ENCODE assay signal across 8 cellular contexts in genomic region chr22:38941488-38941987, GRCh38. TPM values are rescaled to one million over a fixed set of nuclear protein-coding genes. Genes with fewer than 3 reads are reported as not detected.
DNase-seq lines count a peak whose midpoint lies in the region; ATAC-seq and TF ChIP-seq lines count a peak whose summit lies in the region.

No MANE protein-coding gene starts in this region.

- peak; percentile 46 for ATAC-seq in GM21526 (IDR thresholded peaks at IDR 0.05; ENCODE audit: low FRiP score, unreplicated experiment)
- peak; percentile 93 to 96 for ATAC-seq in stimulated activated naive B cell treated with anti-CD40 and anti-IgM and Interleukin-4, amounts not matched to agents 10 μg/mL and 1 μg/mL and 100 μg/mL, for 72 hours (replicated peaks)

- H3K36me3 ChIP-seq in duodenal mucosa (ENCODE audit: control insufficient read depth in 1 of 2, insufficient read depth in 2 of 2, low read length in 2 of 2) = no peaks in the 10 kb centered on the region

- H3K36me3 Mint-ChIP-seq in stimulated activated naive B cell treated with anti-CD40 and anti-IgM and Interleukin-4, amounts not matched to agents 10 μg/mL and 1 μg/mL and 100 μg/mL, for 72 hours = no peaks in the 10 kb centered on the region
- no peaks in the 10 kb centered on the region for H3K36me3 Mint-ChIP-seq in chondrocyte (ENCODE audit: low read depth)

- H3K9me3 Mint-ChIP-seq in stimulated activated naive B cell treated with anti-CD40 and anti-IgM and Interleukin-4, amounts not matched to agents 10 μg/mL and 1 μg/mL and 100 μg/mL, for 72 hours = peaks cover 1 to 4% of the 10 kb centered on the region in 2 donors
- H3K9me3 Mint-ChIP-seq in chondrocyte (ENCODE audit: low read depth) = no peaks in the 10 kb centered on the region

- H3K9ac ChIP-seq in duodenal mucosa (ENCODE audit: low read depth in 1 of 2, low read length in 2 of 2) = no peak overlapping the region

- H3K4me3 ChIP-seq in duodenal mucosa (ENCODE audit: low read depth in 1 of 2, low read length in 2 of 2) = peak overlapping the region; percentile 27 to 46

- H3K27ac Mint-ChIP-seq in stimulated activated naive B cell treated with anti-CD40 and anti-IgM and Interleukin-4, amounts not matched to agents 10 μg/mL and 1 μg/mL and 100 μg/mL, for 72 hours = peak overlapping the region; percentile 92
- H3K27ac Mint-ChIP-seq in chondrocyte (ENCODE audit: unreplicated experiment) = no peak overlapping the region

- H3K4me1 ChIP-seq in duodenal mucosa (ENCODE audit: control insufficient read depth in 1 of 2, insufficient read depth in 2 of 2, low read length in 2 of 2) = peaks cover 6 to 13% of the 10 kb centered on the region in 2 donors

- no peak overlapping the region for H3K27ac ChIP-seq in duodenal mucosa (ENCODE audit: low read depth, low read length)

- H3K4me1 Mint-ChIP-seq in stimulated activated naive B cell treated with anti-CD40 and anti-IgM and Interleukin-4, amounts not matched to agents 10 μg/mL and 1 μg/mL and 100 μg/mL, for 72 hours = peaks cover 51 to 52% of the 10 kb centered on the region in 2 donors
- H3K4me1 Mint-ChIP-seq in chondrocyte (ENCODE audit: low read depth) = no peaks in the 10 kb centered on the region

- H3K9me3 ChIP-seq in duodenal mucosa (ENCODE audit: control insufficient read depth in 1 of 2, low read length in 2 of 2) = no peaks in the 10 kb centered on the region

- H3K27me3 Mint-ChIP-seq in stimulated activated naive B cell treated with anti-CD40 and anti-IgM and Interleukin-4, amounts not matched to agents 10 μg/mL and 1 μg/mL and 100 μg/mL, for 72 hours = peaks cover 16 to 26% of the 10 kb centered on the region in 2 donors
- H3K27me3 Mint-ChIP-seq in chondrocyte (ENCODE audit: low read depth) = peaks cover 82% of the 10 kb centered on the region

- H3K27me3 ChIP-seq in duodenal mucosa (ENCODE audit: control insufficient read depth in 1 of 2, insufficient read depth in 2 of 2, low read length in 2 of 2) = peaks cover 0 to 9% of the 10 kb centered on the region in 2 donors

- TF ChIP-seq CTCF in chondrocyte (IDR thresholded peaks at IDR 0.05) = no peak

- H3K4me3 Mint-ChIP-seq in stimulated activated naive B cell treated with anti-CD40 and anti-IgM and Interleukin-4, amounts not matched to agents 10 μg/mL and 1 μg/mL and 100 μg/mL, for 72 hours = peak overlapping the region; percentile 48 to 78
- no peak overlapping the region for H3K4me3 Mint-ChIP-seq in chondrocyte (ENCODE audit: unreplicated experiment)

- DNase-seq in GDM1 (lab: John Stamatoyannopoulos, UW) (peak; percentile 34), NOMO-1 treated with dmso at 0.1 percent for 144 hours (lab: John Stamatoyannopoulos, UW; ENCODE audit: unreplicated experiment) (peak; percentile 78), H4 (ENCODE audit: low spot score) (no peak), NCI-H1105 treated with DMSO at 0.1 percent for 48 hours (lab: John Stamatoyannopoulos, UW) (no peak), chondrocyte (ENCODE audit: low spot score) (no peak)
- DNase-seq in stimulated activated naive B cell treated with anti-CD40 and anti-IgM and Interleukin-4, amounts not matched to agents 10 μg/mL and 1 μg/mL and 100 μg/mL, for 72 hours = peak; percentile 87

RNA-seq across cellular contexts. Expression of gene APOBEC3A, which starts 15.9 kb away (rescaled TPM):
- total RNA-seq in H4 (2014; rRNA removed; shearing (Covaris generic)) = not detected in 2 replicates
- not detected in 3 replicates for total RNA-seq in chondrocyte

RNA-seq across cellular contexts. Expression of gene APOBEC3B, which starts 40.6 kb away (rescaled TPM):
- total RNA-seq in H4 (2014; rRNA removed; shearing (Covaris generic)) = 8.4 and 13.6 TPM in 2 replicates
- total RNA-seq in chondrocyte = 1.5 to 2.9 TPM (median 2.4 TPM) in 3 replicates

Comparison
In these comparisons a context has a peak if more than half of its experiments do, and no peak if none do; other contexts are left out.
1. DNase-seq: peak in GDM1 (single experiment), NOMO-1 treated with dmso at 0.1 percent for 144 hours (single experiment) and stimulated activated naive B cell treated with anti-CD40 and anti-IgM and Interleukin-4, amounts not matched to agents 10 μg/mL and 1 μg/mL and 100 μg/mL, for 72 hours (single experiment); none in H4 (single experiment), NCI-H1105 treated with DMSO at 0.1 percent for 48 hours (single experiment) and chondrocyte (single experiment).